In the genomic region with DNA sequence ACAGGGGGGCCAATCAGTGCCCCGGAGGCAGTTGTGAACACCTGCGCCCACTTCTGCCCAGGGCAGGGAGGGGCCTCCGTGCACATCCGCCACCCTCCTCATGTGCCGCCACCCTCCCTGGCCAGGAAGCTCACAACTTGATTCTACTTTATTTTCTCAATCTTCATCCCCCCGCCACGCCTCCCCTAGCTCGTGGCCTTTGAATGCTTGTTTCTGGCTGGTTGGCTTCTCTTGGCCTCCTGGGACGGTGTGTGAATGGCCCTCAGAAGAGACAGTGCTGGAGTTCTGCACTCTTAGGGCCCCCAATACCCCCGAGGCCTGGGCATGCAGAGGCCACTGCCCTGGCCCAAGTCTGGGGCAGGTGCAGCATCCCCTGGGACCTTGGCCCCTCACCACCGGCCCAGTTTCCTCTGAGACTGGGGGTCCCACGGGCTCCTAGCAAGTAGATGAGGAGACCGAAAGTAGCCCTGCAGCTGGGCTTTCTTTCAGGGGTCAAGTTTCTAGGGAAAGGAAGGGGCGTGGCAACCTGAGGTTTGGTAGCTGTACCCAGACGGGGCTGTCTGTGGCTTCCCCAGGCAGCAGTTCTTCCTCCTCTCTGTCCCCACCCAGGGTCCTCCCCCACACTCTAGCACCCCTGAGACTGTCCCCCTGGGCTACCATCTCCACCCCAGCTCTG, we compare ENCODE assay signal across 8 cellular contexts.
DNase-seq lines count a peak whose midpoint lies in the region; ATAC-seq and TF ChIP-seq lines count a peak whose summit lies in the region.

No MANE protein-coding gene starts in this region.

- TF ChIP-seq CTCF in coronary artery (IDR thresholded peaks at IDR 0.05), result no peak

- ATAC-seq in GM21447 (IDR thresholded peaks at IDR 0.05; ENCODE audit: unreplicated experiment), result peak; percentile 36
- ATAC-seq in GM21526 (IDR thresholded peaks at IDR 0.05; ENCODE audit: low FRiP score, unreplicated experiment), result no peak
- no peak for ATAC-seq in GM21360 (IDR thresholded peaks at IDR 0.05; ENCODE audit: unreplicated experiment)

- peak; percentile 38 for DNase-seq in T follicular helper cell (ENCODE audit: low read depth)
- no peak for DNase-seq in coronary artery (ENCODE audit: low spot score)
- no peak for DNase-seq in skeletal muscle cell (ENCODE audit: low read depth)
- no peak for DNase-seq in NCI-H510A (lab: John Stamatoyannopoulos, UW)
- no peak for DNase-seq in EL

- peak overlapping the region in 1 of 2 donors; percentile 92 for H3K27ac ChIP-seq in coronary artery

- H3K4me3 ChIP-seq in coronary artery (peak overlapping the region; percentile 80), skeletal muscle cell (ENCODE audit: low read depth, low read length) (peak overlapping the region; percentile 81)
